10 cellular contexts compared by ENCODE assay signal in the genomic region with DNA sequence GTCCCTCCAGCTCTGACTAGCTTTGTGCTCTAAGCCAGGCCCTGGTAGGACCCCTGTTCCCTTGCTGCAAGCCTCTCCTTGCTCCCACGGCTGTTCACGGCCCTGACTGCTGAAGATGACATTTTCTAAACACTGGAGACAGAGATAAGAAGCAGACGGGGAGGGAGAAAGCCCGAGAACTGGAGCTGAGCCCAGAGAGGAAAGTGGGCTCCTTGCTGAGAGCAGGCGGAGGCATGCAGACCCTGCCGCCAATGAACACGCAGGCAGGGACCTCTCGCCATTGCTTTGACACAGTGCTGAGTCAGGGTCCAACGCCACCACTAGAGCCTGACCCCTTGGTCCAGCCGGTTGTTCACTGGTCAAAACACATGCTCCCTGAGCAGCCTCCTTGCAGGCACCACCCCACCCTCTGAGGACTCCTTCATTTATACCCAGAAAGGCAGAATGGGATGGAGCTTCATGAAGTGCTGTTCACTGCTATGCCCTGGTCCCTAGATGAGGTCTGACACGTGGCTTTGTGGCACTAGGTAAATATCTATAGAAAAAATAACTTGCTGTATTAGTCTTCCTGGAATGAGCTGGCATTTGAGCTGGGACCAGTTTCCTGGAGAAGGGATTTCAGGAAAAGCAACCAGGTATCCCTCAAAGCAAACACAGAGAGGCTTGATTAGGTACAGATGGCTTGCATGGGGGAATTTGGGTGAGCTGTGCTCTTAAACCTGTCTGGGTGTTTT.
DNase-seq lines count a peak whose midpoint lies in the region; ATAC-seq and TF ChIP-seq lines count a peak whose summit lies in the region.
"Had no signal": no experiment of that assay in that cellular context is flagged by ENCODE, and none has a peak within 500 bp of the region (broad histone marks: within the 10 kb centered on the region; RNA-seq: fewer than 3 reads in every experiment).

No MANE protein-coding gene starts in this region.

- no peak for ATAC-seq in activated T-cell treated with anti-CD3 and anti-CD28 coated beads, Interleukin-2, amount 50 U/mL, for 72 hours (replicated peaks in 1 of 2)

- H3K9me3 ChIP-seq in endodermal cell (ENCODE audit: control insufficient read depth, low read length) (no peaks in the 10 kb centered on the region), mesenchymal stem cell (ENCODE audit: control insufficient read depth, low read length) (no peaks in the 10 kb centered on the region)

- peak overlapping the region; percentile 86 to 91 for H2BK12ac ChIP-seq in mesenchymal stem cell (ENCODE audit: low read length in 2 of 2)

- H3K4me3 Mint-ChIP-seq in endodermal cell (no peak overlapping the region), progenitor cell of endocrine pancreas (ENCODE audit: low read depth) (no peak overlapping the region)
- no peak overlapping the region for H3K4me3 Mint-ChIP-seq in activated T-cell treated with anti-CD3 and anti-CD28 coated beads, Interleukin-2, amount 50 U/mL, for 72 hours
- no peak overlapping the region for H3K4me3 Mint-ChIP-seq in activated CD4-positive, alpha-beta T cell treated with anti-CD3 and anti-CD28 coated beads, Interleukin-2, amount 10 ng/mL, durations not matched to agents 24 days and 14 days

- H2AFZ ChIP-seq in mesenchymal stem cell (ENCODE audit: low read depth, low read length): no peak overlapping the region

- H3K27me3 ChIP-seq in endodermal cell (ENCODE audit: control insufficient read depth, insufficient read depth, low read length, poor library complexity, severe bottlenecking): no peaks in the 10 kb centered on the region
- H3K27me3 ChIP-seq in mesenchymal stem cell (ENCODE audit: control insufficient read depth in 1 of 2, insufficient read depth in 1 of 2, low read length in 2 of 2): no peaks in the 10 kb centered on the region

- H2BK120ac ChIP-seq in mesenchymal stem cell (ENCODE audit: low read depth, low read length): peak overlapping the region; percentile 90

- H3K9ac ChIP-seq in endodermal cell (ENCODE audit: extremely low read depth, low read length, poor library complexity, severe bottlenecking): no peak overlapping the region
- peak overlapping the region; percentile 91 for H3K9ac ChIP-seq in mesenchymal stem cell (ENCODE audit: low read length)

- no peak overlapping the region for H3K14ac ChIP-seq in mesenchymal stem cell (ENCODE audit: low read length in 2 of 2)

- 84 to 88% methylated on average over 10 to 11 of the region's 11 CpGs for WGBS in endodermal cell (ENCODE audit: insufficient coverage in 1 of 2, insufficient read length in 1 of 2), 2 experiments
- WGBS in mesenchymal stem cell: 22% methylated on average over 11 of the region's 11 CpGs
- WGBS in urinary bladder: 20% methylated on average over 11 of the region's 11 CpGs

- H3K4ac ChIP-seq in mesenchymal stem cell (ENCODE audit: low read depth in 1 of 2, low read length in 2 of 2): peak overlapping the region in 1 of 2 experiments; percentile 65

- intact Hi-C loops in activated CD4-positive, alpha-beta T cell treated with anti-CD3 and anti-CD28 coated beads, Interleukin-2, amount 10 ng/mL, durations not matched to agents 24 days and 14 days (cut with micrococcal nuclease): no loop called here

- no peaks in the 10 kb centered on the region for H3K4me1 ChIP-seq in endodermal cell (ENCODE audit: control insufficient read depth, insufficient read depth, low read length)
- peaks cover 49% of the 10 kb centered on the region for H3K4me1 ChIP-seq in mesenchymal stem cell (ENCODE audit: control insufficient read depth, insufficient read depth, low read depth, low read length)
- peaks cover 3% of the 10 kb centered on the region for H3K4me1 ChIP-seq in urinary bladder (ENCODE audit: insufficient read depth)

- H2BK15ac ChIP-seq in mesenchymal stem cell (ENCODE audit: low read depth, poor library complexity, severe bottlenecking): no peak overlapping the region

- H3K27ac ChIP-seq in endodermal cell (ENCODE audit: low read depth, low read length) (no peak overlapping the region), mesenchymal stem cell (ENCODE audit: low read length, poor library complexity, severe bottlenecking) (peak overlapping the region; percentile 94), urinary bladder (ENCODE audit: low read depth) (peak overlapping the region; percentile 61)

- H3K27me3 Mint-ChIP-seq in endodermal cell (ENCODE audit: insufficient read depth) (peaks cover 2% of the 10 kb centered on the region), progenitor cell of endocrine pancreas (peaks cover 16% of the 10 kb centered on the region)
- peaks cover 26% of the 10 kb centered on the region for H3K27me3 Mint-ChIP-seq in activated T-cell treated with anti-CD3 and anti-CD28 coated beads, Interleukin-2, amount 50 U/mL, for 72 hours (ENCODE audit: low read depth)
- H3K27me3 Mint-ChIP-seq in activated CD4-positive, alpha-beta T cell treated with anti-CD3 and anti-CD28 coated beads, Interleukin-2, amount 10 ng/mL, durations not matched to agents 24 days and 14 days: peaks cover 15% of the 10 kb centered on the region

- peak overlapping the region; percentile 60 for H4K8ac ChIP-seq in mesenchymal stem cell (ENCODE audit: low read length)

- H3K36me3 ChIP-seq in endodermal cell (ENCODE audit: control insufficient read depth, insufficient read depth, low read length): no peaks in the 10 kb centered on the region
- no peaks in the 10 kb centered on the region for H3K36me3 ChIP-seq in mesenchymal stem cell (ENCODE audit: control insufficient read depth in 1 of 2, insufficient read depth in 2 of 2, low read depth in 1 of 2, low read length in 2 of 2)
- H3K36me3 ChIP-seq in urinary bladder (ENCODE audit: insufficient read depth): no peaks in the 10 kb centered on the region

- no peak overlapping the region for H3K4me2 ChIP-seq in mesenchymal stem cell (ENCODE audit: low read length, poor library complexity, severe bottlenecking)

- H3K36me3 Mint-ChIP-seq in endodermal cell (ENCODE audit: low read depth) (no peaks in the 10 kb centered on the region), progenitor cell of endocrine pancreas (ENCODE audit: insufficient read depth) (no peaks in the 10 kb centered on the region)
- no peaks in the 10 kb centered on the region for H3K36me3 Mint-ChIP-seq in activated T-cell treated with anti-CD3 and anti-CD28 coated beads, Interleukin-2, amount 50 U/mL, for 72 hours (ENCODE audit: insufficient read depth in 2 of 2)
- no peaks in the 10 kb centered on the region for H3K36me3 Mint-ChIP-seq in activated CD4-positive, alpha-beta T cell treated with anti-CD3 and anti-CD28 coated beads, Interleukin-2, amount 10 ng/mL, durations not matched to agents 24 days and 14 days (ENCODE audit: low read depth)

- no peak overlapping the region for H3K23ac ChIP-seq in mesenchymal stem cell (ENCODE audit: low read length in 2 of 2)

- H3K18ac ChIP-seq in mesenchymal stem cell (ENCODE audit: low read depth in 1 of 2, low read length in 2 of 2): peak overlapping the region; percentile 67 to 92

- H3K9me3 Mint-ChIP-seq in endodermal cell (peaks cover 2% of the 10 kb centered on the region), progenitor cell of endocrine pancreas (ENCODE audit: low read depth) (peaks cover 4% of the 10 kb centered on the region)
- H3K9me3 Mint-ChIP-seq in activated T-cell treated with anti-CD3 and anti-CD28 coated beads, Interleukin-2, amount 50 U/mL, for 72 hours: no peaks in the 10 kb centered on the region
- no peaks in the 10 kb centered on the region for H3K9me3 Mint-ChIP-seq in activated CD4-positive, alpha-beta T cell treated with anti-CD3 and anti-CD28 coated beads, Interleukin-2, amount 10 ng/mL, durations not matched to agents 24 days and 14 days

- H2BK5ac ChIP-seq in mesenchymal stem cell (ENCODE audit: low read depth, low read length, poor library complexity, severe bottlenecking): peak overlapping the region; percentile 10

- peak overlapping the region; percentile 81 for H2AK5ac ChIP-seq in mesenchymal stem cell (ENCODE audit: low read length, severe bottlenecking)

- H3K4me3 ChIP-seq in endodermal cell (ENCODE audit: low read length): no peak overlapping the region
- peak overlapping the region in 1 of 2 experiments; percentile 13 for H3K4me3 ChIP-seq in mesenchymal stem cell (ENCODE audit: insufficient read depth in 1 of 2, low read depth in 1 of 2, low read length in 2 of 2)
- no peak overlapping the region for H3K4me3 ChIP-seq in urinary bladder (ENCODE audit: low read depth, low read length)

- H4K91ac ChIP-seq in mesenchymal stem cell (ENCODE audit: low read length): peak overlapping the region; percentile 23

- H3K4me1 Mint-ChIP-seq in endodermal cell (no peaks in the 10 kb centered on the region), progenitor cell of endocrine pancreas (ENCODE audit: low read depth) (peaks cover 1% of the 10 kb centered on the region)
- H3K4me1 Mint-ChIP-seq in activated T-cell treated with anti-CD3 and anti-CD28 coated beads, Interleukin-2, amount 50 U/mL, for 72 hours (ENCODE audit: low read depth): no peaks in the 10 kb centered on the region
- H3K4me1 Mint-ChIP-seq in activated CD4-positive, alpha-beta T cell treated with anti-CD3 and anti-CD28 coated beads, Interleukin-2, amount 10 ng/mL, durations not matched to agents 24 days and 14 days: no peaks in the 10 kb centered on the region

- TF ChIP-seq CTCF in endodermal cell (conservative IDR thresholded peaks at IDR 0.05) (no peak), progenitor cell of endocrine pancreas (IDR thresholded peaks at IDR 0.05; ENCODE audit: unreplicated experiment) (no peak)

- H3K27ac Mint-ChIP-seq in endodermal cell (peak overlapping the region; percentile 13), progenitor cell of endocrine pancreas (no peak overlapping the region)
- no peak overlapping the region for H3K27ac Mint-ChIP-seq in activated T-cell treated with anti-CD3 and anti-CD28 coated beads, Interleukin-2, amount 50 U/mL, for 72 hours
- no peak overlapping the region for H3K27ac Mint-ChIP-seq in activated CD4-positive, alpha-beta T cell treated with anti-CD3 and anti-CD28 coated beads, Interleukin-2, amount 10 ng/mL, durations not matched to agents 24 days and 14 days

- DNase-seq in NCI-H1092 treated with DMSO at 0.1 percent for 48 hours (lab: John Stamatoyannopoulos, UW) (peak; percentile 16), NCI-H1092 (lab: John Stamatoyannopoulos, UW) (no peak), endodermal cell (no peak), mesenchymal stem cell (peak; percentile 87), progenitor cell of endocrine pancreas (ENCODE audit: low spot score, unreplicated experiment) (no peak)
- DNase-seq in activated T-cell treated with anti-CD3 and anti-CD28 coated beads, Interleukin-2, amount 50 U/mL, for 72 hours: no peak
- no peak for DNase-seq in activated CD4-positive, alpha-beta T cell treated with anti-CD3 and anti-CD28 coated beads, Interleukin-2, amount 10 ng/mL, durations not matched to agents 24 days and 14 days
- DNase-seq: amygdala, NCI-H1105 treated with DMSO at 0.1 percent for 48 hours had no signal

- no peaks in the 10 kb centered on the region for H3K79me1 ChIP-seq in mesenchymal stem cell (replicated peaks; ENCODE audit: low read length, poor library complexity, severe bottlenecking)

Comparison
In these comparisons a context has a peak if more than half of its experiments do, and no peak if none do; other contexts are left out.
1. DNase-seq: peak in NCI-H1092 treated with DMSO at 0.1 percent for 48 hours (single experiment) and mesenchymal stem cell (single experiment); none in NCI-H1092 (single experiment), endodermal cell (single experiment), progenitor cell of endocrine pancreas (single experiment), activated T-cell treated with anti-CD3 and anti-CD28 coated beads, Interleukin-2, amount 50 U/mL, for 72 hours (0 of 2) and activated CD4-positive, alpha-beta T cell treated with anti-CD3 and anti-CD28 coated beads, Interleukin-2, amount 10 ng/mL, durations not matched to agents 24 days and 14 days (single experiment).